In the genomic region with DNA sequence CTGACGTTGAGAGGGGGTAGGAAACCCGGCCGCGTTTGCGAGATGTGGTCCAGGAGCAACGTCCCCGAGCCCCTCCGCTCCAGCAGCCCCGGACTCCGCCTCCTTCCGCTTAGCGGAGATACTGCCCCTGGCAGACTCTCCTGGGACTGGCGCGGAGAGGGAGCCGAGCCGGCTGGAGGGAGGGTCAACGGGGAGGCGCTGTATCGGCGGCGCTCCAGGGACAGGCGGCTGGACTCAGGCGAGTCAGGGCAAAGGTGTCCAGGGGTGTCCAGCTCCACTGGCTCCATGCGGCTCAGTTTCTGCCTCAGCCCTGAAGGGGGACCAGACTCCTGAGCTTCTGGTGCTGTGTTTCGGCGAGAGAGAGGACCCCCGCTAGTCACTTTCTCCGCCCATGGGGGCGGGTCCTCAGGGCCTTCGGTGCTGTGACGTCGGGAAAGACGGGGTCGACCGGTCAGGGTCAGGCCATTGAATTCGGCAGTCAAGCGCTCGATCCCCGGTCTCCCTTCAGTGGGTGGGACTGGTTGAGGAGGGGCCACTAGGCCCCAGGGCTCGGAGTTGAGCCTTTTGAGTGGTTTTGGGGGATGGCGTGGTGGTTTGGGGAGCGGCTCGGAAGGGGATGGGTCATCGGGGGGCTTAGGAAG, we compare ENCODE assay signal across 8 cellular contexts. TPM values are rescaled to one million over a fixed set of nuclear protein-coding genes. Genes with fewer than 3 reads are reported as not detected.
DNase-seq lines count a peak whose midpoint lies in the region; ATAC-seq and TF ChIP-seq lines count a peak whose summit lies in the region.

No MANE protein-coding gene starts in this region.

- no peaks in the 10 kb centered on the region for H3K36me3 ChIP-seq in ectodermal cell (ENCODE audit: control insufficient read depth, insufficient read depth, low read length)

- peak overlapping the region; percentile 65 for H3K4me3 ChIP-seq in ectodermal cell (ENCODE audit: insufficient read depth, low read depth, low read length)
- peak overlapping the region; percentile 31 for H3K4me3 ChIP-seq in lower leg skin (ENCODE audit: low read depth, poor library complexity, severe bottlenecking)

- intact Hi-C loops in lower leg skin (cut with DNase I; ENCODE audit: low total_unique reads), result no loop called here

- DNase-seq in G401 (ENCODE audit: low spot score), result peak; percentile 71
- DNase-seq in NCI-H146 treated with DMSO at 0.1 percent for 48 hours (lab: John Stamatoyannopoulos, UW; ENCODE audit: unreplicated experiment), result peak; percentile 53
- peak; percentile 45 for DNase-seq in activated CD4-positive, CD25-positive, alpha-beta regulatory T cell treated with anti-CD3 and anti-CD28 coated beads, Interleukin-2, amount 50 U/mL, for 72 hours
- peak; percentile 63 to 95 for DNase-seq in lower leg skin (ENCODE audit: low spot score in 2 of 2)
- peak; percentile 74 for DNase-seq in stimulated activated CD8-positive, alpha-beta memory T cell treated with anti-CD3 and anti-CD28 coated beads, Interleukin-4, amount 100 ng/mL, for 48 hours
- no peak for DNase-seq in KG1 (lab: John Stamatoyannopoulos, UW)

- peaks cover 81% of the 10 kb centered on the region for H3K27me3 ChIP-seq in ectodermal cell (ENCODE audit: control insufficient read depth, insufficient read depth, low read length, poor library complexity, severe bottlenecking)

- TF ChIP-seq POLR2A in lower leg skin (IDR thresholded peaks at IDR 0.05), result no peak

- in situ Hi-C loops in G401 (cut with HindIII; ENCODE audit: low sequenced_read_pairs), result no loop called here

- 0 to 1% methylated on average over 44 of the region's 44 CpGs for WGBS in ectodermal cell, 2 experiments
- WGBS in lower leg skin, 2 donors, result 0 to 1% methylated on average over 20 to 26 of the region's 44 CpGs

- no peak overlapping the region for H3K27ac ChIP-seq in ectodermal cell (ENCODE audit: insufficient read depth, low read depth, low read length, poor library complexity, severe bottlenecking)

- no peak for TF ChIP-seq CTCF in lower leg skin (IDR thresholded peaks at IDR 0.05)

- H3K4me1 ChIP-seq in ectodermal cell (ENCODE audit: control insufficient read depth, insufficient read depth, low read length), result peaks cover 32% of the 10 kb centered on the region

- ATAC-seq in HG03139 (IDR thresholded peaks at IDR 0.05; ENCODE audit: unreplicated experiment), result no peak

- no peaks in the 10 kb centered on the region for H3K9me3 ChIP-seq in ectodermal cell (ENCODE audit: control insufficient read depth, low read length)

RNA-seq across cellular contexts. Expression of gene LIX1L, which starts 2.8 kb away (rescaled TPM):
- total RNA-seq in G401 (2014; rRNA removed; shearing (Covaris generic)), result 31.7 and 32.1 TPM in 2 replicates
- 13.3 TPM for polyA plus RNA-seq in ectodermal cell (2013, experiment 1 of 4)
- polyA plus RNA-seq in ectodermal cell (2013, experiment 2 of 4), result 9.4 TPM
- 7.8 TPM for polyA plus RNA-seq in ectodermal cell (2013, experiment 3 of 4)
- polyA plus RNA-seq in ectodermal cell (2013, experiment 4 of 4), result 9.4 TPM
- total RNA-seq in lower leg skin, result 10 to 100 TPM in 1 of 4 donors, 1 to 10 TPM in 3; 4.6 to 14.2 (median 7.7) TPM

RNA-seq across cellular contexts. Expression of gene ANKRD34A, which starts 3.8 kb away (rescaled TPM):
- 2.5 and 16.1 TPM in 2 replicates for total RNA-seq in G401 (2014; rRNA removed; shearing (Covaris generic))
- 0.52 TPM for polyA plus RNA-seq in ectodermal cell (2013, experiment 1 of 4)
- polyA plus RNA-seq in ectodermal cell (2013, experiment 2 of 4), result 0.37 TPM
- 0.43 TPM for polyA plus RNA-seq in ectodermal cell (2013, experiment 3 of 4)
- 0.28 TPM for polyA plus RNA-seq in ectodermal cell (2013, experiment 4 of 4)
- 1 to 10 TPM in 1 of 4 donors, under 1 TPM in 3; 0.12 to 1.3 (median 0.39) TPM for total RNA-seq in lower leg skin

RNA-seq across cellular contexts. Expression of gene POLR3GL, which starts 3.9 kb away (rescaled TPM):
- 13.4 and 13.5 TPM in 2 replicates for total RNA-seq in G401 (2014; rRNA removed; shearing (Covaris generic))
- polyA plus RNA-seq in ectodermal cell (2013, experiment 1 of 4), result 18.3 TPM
- 16.4 TPM for polyA plus RNA-seq in ectodermal cell (2013, experiment 2 of 4)
- 22.1 TPM for polyA plus RNA-seq in ectodermal cell (2013, experiment 3 of 4)
- polyA plus RNA-seq in ectodermal cell (2013, experiment 4 of 4), result 22.3 TPM
- 10 to 100 TPM; 10.6 to 15.3 (median 14.2) TPM for total RNA-seq in lower leg skin

RNA-seq across cellular contexts. Expression of gene RBM8A, which starts 33.3 kb away (rescaled TPM):
- total RNA-seq in G401 (2014; rRNA removed; shearing (Covaris generic)), result 86.0 and 117 TPM in 2 replicates
- polyA plus RNA-seq in ectodermal cell (2013, experiment 1 of 4), result 260 TPM
- polyA plus RNA-seq in ectodermal cell (2013, experiment 2 of 4), result 269 TPM
- polyA plus RNA-seq in ectodermal cell (2013, experiment 3 of 4), result 163 TPM
- polyA plus RNA-seq in ectodermal cell (2013, experiment 4 of 4), result 185 TPM
- 100 to 1,000 TPM; 120 to 176 (median 149) TPM for total RNA-seq in lower leg skin

RNA-seq across cellular contexts. Expression of gene TXNIP, which starts 35.8 kb away (rescaled TPM):
- 1.8 and 4.7 TPM in 2 replicates for total RNA-seq in G401 (2014; rRNA removed; shearing (Covaris generic))
- polyA plus RNA-seq in ectodermal cell (2013, experiment 1 of 4), result 159 TPM
- 92.6 TPM for polyA plus RNA-seq in ectodermal cell (2013, experiment 2 of 4)
- 99.9 TPM for polyA plus RNA-seq in ectodermal cell (2013, experiment 3 of 4)
- polyA plus RNA-seq in ectodermal cell (2013, experiment 4 of 4), result 140 TPM
- 1,000 to 10,000 TPM; 2,445 to 6,877 (median 3,895) TPM for total RNA-seq in lower leg skin
